Comparison of ENCODE assay signal across 31 cellular contexts in genomic region chr1:76408303-76408702, GRCh38.
"Had no signal": no experiment of that assay in that cellular context is flagged by ENCODE, and none has a peak within 500 bp of the region (broad histone marks: within the 10 kb centered on the region; RNA-seq: fewer than 3 reads in every experiment).

No MANE protein-coding gene starts in this region.

- ATAC-seq: activated naive CD4-positive, alpha-beta T cell treated with anti-CD3 and anti-CD28 coated beads, Interleukin-2, amount 50 U/mL, for 72 hours; activated T-cell treated with anti-CD3 and anti-CD28 coated beads, Interleukin-2, amount 50 U/mL, for 4 hours; PC-3; Right ventricle myocardium inferior had no signal

- H3K4me3 ChIP-seq: adrenal gland, Peyer's patch had no signal

- H3K27me3 ChIP-seq: adrenal gland, Peyer's patch had no signal

- H3K36me3 ChIP-seq: adrenal gland, Peyer's patch had no signal

- DNase-seq: activated B cell treated with CpG ODN at 0.5 μM for 24 hours; activated CD4-positive, alpha-beta memory T cell treated with anti-CD3 and anti-CD28 coated beads for 36 hours; activated CD4-positive, alpha-beta T cell treated with anti-CD3 and anti-CD28 coated beads for 4 hours; activated CD4-positive, alpha-beta T cell treated with anti-CD3 and anti-CD28 coated beads, Interleukin-2, amount 50 U/mL, for 1 hour; activated CD4-positive, CD25-positive, alpha-beta regulatory T cell treated with anti-CD3 and anti-CD28 coated beads, Interleukin-2, amount 50 U/mL, for 72 hours; activated CD8-positive, alpha-beta memory T cell treated with anti-CD3 and anti-CD28 coated beads, Interleukin-2, amount 50 U/mL, for 4 hours; activated gamma-delta T cell treated with Interleukin-2 at 50 U/mL for 16 hours; activated naive CD4-positive, alpha-beta T cell treated with anti-CD3 and anti-CD28 coated beads for 36 hours; activated T-cell treated with anti-CD3 and anti-CD28 coated beads for 4 hours; activated T-cell treated with anti-CD3 and anti-CD28 coated beads, Interleukin-2, amount 50 U/mL, for 4 hours; adrenal gland; central memory CD4-positive, alpha-beta T cell; MM.1S; MV-4-11; NCI-H1092; NCI-H146; NCI-H187; NCI-H2029 treated with DMSO at 0.1 percent for 48 hours; NCI-H2107; NCI-H226; NCI-H446 treated with DMSO at 0.1 percent for 48 hours; NK-92 treated with Interleukin-12 subunit alpha and Interleukin-12 subunit beta, amount 100 ng/mL, for 24 hours; PC-3; Peyer's patch; SIG-M5; SW 1271; T-helper 1 cell; T-helper 2 cell; T-helper 9 cell had no signal
